Comparison of ENCODE assay signal across 25 cellular contexts in the genomic region with DNA sequence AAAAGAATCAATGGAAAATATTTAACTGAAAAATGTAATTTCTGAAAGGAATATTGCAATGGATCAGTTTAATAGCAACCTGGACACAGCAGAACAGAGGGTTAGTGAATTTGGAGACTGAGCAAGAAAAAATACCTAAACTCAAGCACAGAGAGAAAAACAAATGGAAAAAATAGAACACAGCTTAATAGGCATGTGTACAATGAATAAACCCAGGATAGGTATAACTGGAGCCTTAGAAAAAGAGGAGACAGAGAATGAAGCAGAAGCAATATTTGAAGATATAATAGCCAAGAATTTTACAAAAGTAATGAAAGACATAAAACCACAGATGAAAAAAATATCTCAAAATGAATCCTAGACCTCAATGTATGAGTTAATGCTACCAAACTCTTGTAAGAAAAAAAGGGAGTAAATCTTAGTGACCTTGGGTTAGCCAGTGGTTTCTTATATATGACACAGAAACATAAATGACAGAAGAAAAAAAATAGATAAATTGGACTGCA. TPM values are rescaled to one million over a fixed set of nuclear protein-coding genes. Genes with fewer than 3 reads are reported as not detected.
A peak's percentile ranks its signal among the peaks of the same experiment; 100 is the strongest.
DNase-seq lines count a peak whose midpoint lies in the region; ATAC-seq, FAIRE-seq and TF ChIP-seq lines count a peak whose summit lies in the region.
"Had no signal": no experiment of that assay in that cellular context is flagged by ENCODE, and none has a peak within 500 bp of the region (broad histone marks: within the 10 kb centered on the region; RNA-seq: fewer than 3 reads in every experiment).

No MANE protein-coding gene starts in this region.

- H3K9me2 ChIP-seq in SK-N-SH, result no peaks in the 10 kb centered on the region

- peaks cover 5% of the 10 kb centered on the region for H3F3A ChIP-seq in SK-N-SH (replicated peaks; ENCODE audit: insufficient read depth)

- no peak for FAIRE-seq in K562 (lab: Jason Lieb, UNC)
- FAIRE-seq: A549, GM12878 had no signal

- H3K4me1 ChIP-seq in SK-N-SH (ENCODE audit: control insufficient read depth in 1 of 2, insufficient read depth in 2 of 2, low read depth in 1 of 2, low read length in 1 of 2), result peaks cover 0 to 9% of the 10 kb centered on the region in 2 experiments; a peak in 2 of 4 replicates
- H3K4me1 ChIP-seq in BLaER1, result peaks cover 45% of the 10 kb centered on the region
- H3K4me1 ChIP-seq in KMS-11 (ENCODE audit: low read depth, poor library complexity, severe bottlenecking), result peaks cover 34% of the 10 kb centered on the region
- peaks cover 8 to 9% of the 10 kb centered on the region in 2 experiments for H3K4me1 ChIP-seq in K562 (replicated peaks in 1 of 2; ENCODE audit: control insufficient read depth in 2 of 2, insufficient read depth in 2 of 2, low read length in 2 of 2)

- no TSS peak for BruUV-seq in K562 (replicated peaks; lab: Mats Ljungman, UMichigan)

- no peak for DNase-seq in SK-N-SH
- DNase-seq in K562 (ENCODE audit: extremely low read depth in 1 of 4, low spot score in 3 of 4), result no peak
- no peak for DNase-seq in GM03348 (ENCODE audit: low spot score)
- DNase-seq in effector memory CD8-positive, alpha-beta T cell, result no peak
- DNase-seq in activated naive CD4-positive, alpha-beta T cell treated with anti-CD3 and anti-CD28 coated beads for 36 hours, result no peak
- DNase-seq: AML-193; C1 segment of cervical spinal cord; CD4-positive, alpha-beta memory T cell; CD4-positive, CD25-positive, alpha-beta regulatory T cell; CD8-positive, alpha-beta memory T cell; COR-L47; DMS 273 treated with DMSO at 0.1 percent for 48 hours; DMS153; DMS53; DMS79; EL; GF-D8 had no signal

- H3K27ac Mint-ChIP-seq in effector memory CD8-positive, alpha-beta T cell, result no peak overlapping the region
- H3K27ac Mint-ChIP-seq in activated naive CD4-positive, alpha-beta T cell treated with anti-CD3 and anti-CD28 coated beads for 36 hours, result no peak overlapping the region
- H3K27ac Mint-ChIP-seq: CD14-positive monocyte; CD4-positive, CD25-positive, alpha-beta regulatory T cell had no signal

- no peak overlapping the region for H3K9ac ChIP-seq in SK-N-SH
- no peak overlapping the region for H3K9ac ChIP-seq in BLaER1
- H3K9ac ChIP-seq in KMS-11, result no peak overlapping the region
- no peak overlapping the region for H3K9ac ChIP-seq in K562 (ENCODE audit: insufficient read depth in 1 of 2, low read depth in 2 of 2, low read length in 2 of 2)

- H3K36me3 ChIP-seq in SK-N-SH (replicated peaks in 1 of 2; ENCODE audit: control insufficient read depth in 1 of 2, insufficient read depth in 2 of 2, low read length in 1 of 2), result no peaks in the 10 kb centered on the region
- no peaks in the 10 kb centered on the region for H3K36me3 ChIP-seq in BLaER1
- H3K36me3 ChIP-seq in KMS-11 (ENCODE audit: insufficient read depth), result no peaks in the 10 kb centered on the region
- no peaks in the 10 kb centered on the region for H3K36me3 ChIP-seq in K562 (ENCODE audit: control insufficient read depth, insufficient read depth, low read length)

- no peaks in the 10 kb centered on the region for H4K20me1 ChIP-seq in SK-N-SH (ENCODE audit: insufficient read depth)
- peaks cover 14% of the 10 kb centered on the region; the same call in 1 of the 2 replicates for H4K20me1 ChIP-seq in BLaER1
- H4K20me1 ChIP-seq in KMS-11 (ENCODE audit: insufficient read depth), result no peaks in the 10 kb centered on the region
- H4K20me1 ChIP-seq in K562 (replicated peaks; ENCODE audit: control insufficient read depth, insufficient read depth, low read length), result no peaks in the 10 kb centered on the region

- TF ChIP-seq CTCF in SK-N-SH (IDR thresholded peaks at IDR 0.05) (no peak), KMS-11 (conservative IDR thresholded peaks at IDR 0.05; ENCODE audit: low read depth, low read length) (no peak), K562 (IDR thresholded peaks at IDR 0.05 in 2 of 3, conservative IDR thresholded peaks at IDR 0.05 in 1 of 3; ENCODE audit: insufficient read depth in 2 of 3, low read depth in 1 of 3, low read length in 3 of 3) (no peak)

- H3K9me3 ChIP-seq in SK-N-SH (peaks cover 7% of the 10 kb centered on the region; the same call in 1 of the 2 replicates), BLaER1 (no peaks in the 10 kb centered on the region), K562 (replicated peaks; ENCODE audit: control insufficient read depth, insufficient read depth, low read depth, low read length) (no peaks in the 10 kb centered on the region)
- H3K9me3 ChIP-seq: A549 had no signal

- no peak for TF ChIP-seq EP300 in SK-N-SH (IDR thresholded peaks at IDR 0.05; ENCODE audit: borderline replicate concordance in 1 of 2, low read depth in 1 of 2, low read length in 1 of 2)
- TF ChIP-seq EP300 in K562 (IDR thresholded peaks at IDR 0.05; ENCODE audit: low read length), result no peak

- intact Hi-C loops in K562 (cut with micrococcal nuclease), result no loop called here
- intact Hi-C loops in activated naive CD4-positive, alpha-beta T cell treated with anti-CD3 and anti-CD28 coated beads for 36 hours (cut with micrococcal nuclease), result no loop called here

- CTCF ChIA-PET in SK-N-SH (lab: Yijun Ruan, JAX), result no interaction called here
- CTCF ChIA-PET in K562 (lab: Yijun Ruan, JAX; ENCODE audit: low intra/inter-chr PET ratio), result no interaction called here
- CTCF ChIA-PET in activated naive CD4-positive, alpha-beta T cell treated with anti-CD3 and anti-CD28 coated beads for 36 hours (lab: Charles Lee), result no interaction called here

- ATAC-seq in SK-N-SH treated with all-trans-retinoic acid at 6 μM for 48 hours (no peak), K562 (no peak)
- ATAC-seq in effector memory CD8-positive, alpha-beta T cell (replicated peaks), result no peak
- ATAC-seq: A549, GM12878 had no signal

- TF ChIP-seq POLR2A in K562 (conservative IDR thresholded peaks at IDR 0.05), result no peak

- no peak overlapping the region for H3K27ac ChIP-seq in SK-N-SH (ENCODE audit: low read depth in 2 of 2, low read length in 1 of 2)
- no peak overlapping the region for H3K27ac ChIP-seq in BLaER1
- no peak overlapping the region for H3K27ac ChIP-seq in KMS-11
- no peak overlapping the region for H3K27ac ChIP-seq in K562 (ENCODE audit: extremely low read depth, low read depth, low read length)
- H3K27ac ChIP-seq: 22Rv1, A549 had no signal

- peaks cover 17% of the 10 kb centered on the region for H3K36me3 Mint-ChIP-seq in effector memory CD8-positive, alpha-beta T cell (ENCODE audit: insufficient read depth)
- peaks cover 4% of the 10 kb centered on the region for H3K36me3 Mint-ChIP-seq in activated naive CD4-positive, alpha-beta T cell treated with anti-CD3 and anti-CD28 coated beads for 36 hours (ENCODE audit: low read depth)
- H3K36me3 Mint-ChIP-seq: CD14-positive monocyte; CD4-positive, CD25-positive, alpha-beta regulatory T cell had no signal

- peaks cover 0 to 2% of the 10 kb centered on the region in 2 donors for H3K9me3 Mint-ChIP-seq in effector memory CD8-positive, alpha-beta T cell
- peaks cover 5% of the 10 kb centered on the region for H3K9me3 Mint-ChIP-seq in activated naive CD4-positive, alpha-beta T cell treated with anti-CD3 and anti-CD28 coated beads for 36 hours
- H3K9me3 Mint-ChIP-seq: CD14-positive monocyte had no signal

- no peak overlapping the region for H3K4me3 Mint-ChIP-seq in effector memory CD8-positive, alpha-beta T cell
- H3K4me3 Mint-ChIP-seq in activated naive CD4-positive, alpha-beta T cell treated with anti-CD3 and anti-CD28 coated beads for 36 hours, result no peak overlapping the region
- H3K4me3 Mint-ChIP-seq: CD14-positive monocyte; CD4-positive, alpha-beta memory T cell had no signal

- H3K79me2 ChIP-seq in SK-N-SH (ENCODE audit: insufficient read depth) (peaks cover 17% of the 10 kb centered on the region), KMS-11 (ENCODE audit: insufficient read depth, low read depth) (peaks cover 18% of the 10 kb centered on the region), K562 (ENCODE audit: control insufficient read depth, insufficient read depth, low read length) (peaks cover 19% of the 10 kb centered on the region)

- H2AFZ ChIP-seq in SK-N-SH (ENCODE audit: low read depth) (no peak overlapping the region), KMS-11 (ENCODE audit: low read depth) (no peak overlapping the region), K562 (ENCODE audit: low read depth, low read length) (no peak overlapping the region)

- no peaks in the 10 kb centered on the region for H3K9me1 ChIP-seq in K562 (ENCODE audit: control insufficient read depth, insufficient read depth, low read length)

- TF ChIP-seq RAD21 in SK-N-SH (IDR thresholded peaks at IDR 0.05; ENCODE audit: low read length) (no peak), K562 (CRISPR knock-in tag; conservative IDR thresholded peaks at IDR 0.05 in 1 of 2, IDR thresholded peaks at IDR 0.05 in 1 of 2) (no peak)

- H3K4me3 ChIP-seq in SK-N-SH (ENCODE audit: low read depth in 2 of 2, low read length in 1 of 2), result no peak overlapping the region
- no peak overlapping the region for H3K4me3 ChIP-seq in BLaER1
- H3K4me3 ChIP-seq in KMS-11 (IDR thresholded peaks at IDR 0.05; ENCODE audit: insufficient read depth, low read depth, low read length), result no peak overlapping the region
- no peak overlapping the region for H3K4me3 ChIP-seq in K562
- H3K4me3 ChIP-seq: A549, GM12878 had no signal

- POLR2A ChIA-PET in SK-N-SH (lab: Yijun Ruan, JAX), result no interaction called here
- POLR2A ChIA-PET in K562 (lab: Yijun Ruan, JAX), result no interaction called here

- H3K27me3 Mint-ChIP-seq in effector memory CD8-positive, alpha-beta T cell, result peaks cover 5 to 10% of the 10 kb centered on the region in 2 donors
- H3K27me3 Mint-ChIP-seq in activated naive CD4-positive, alpha-beta T cell treated with anti-CD3 and anti-CD28 coated beads for 36 hours (ENCODE audit: low read depth), result peaks cover 5% of the 10 kb centered on the region
- H3K27me3 Mint-ChIP-seq: B cell had no signal

- no peaks in the 10 kb centered on the region for H3K27me3 ChIP-seq in SK-N-SH (ENCODE audit: insufficient read depth)
- no peaks in the 10 kb centered on the region for H3K27me3 ChIP-seq in BLaER1
- no peaks in the 10 kb centered on the region for H3K27me3 ChIP-seq in KMS-11 (ENCODE audit: insufficient read depth, low read depth)
- no peaks in the 10 kb centered on the region for H3K27me3 ChIP-seq in K562 (ENCODE audit: control insufficient read depth in 2 of 2, insufficient read depth in 2 of 2, low read length in 2 of 2)

- in situ Hi-C loops in K562 (cut with MboI), result loop anchor here (10.0 kb wide), 1 partner anchor 1058 kb away; no protein-coding TSS in a partner anchor

- no peak overlapping the region for H3K4me2 ChIP-seq in SK-N-SH
- H3K4me2 ChIP-seq in BLaER1, result peak overlapping the region; percentile 26; the same call in 1 of the 2 replicates
- H3K4me2 ChIP-seq in KMS-11, result peak overlapping the region; percentile 79; the same call in 1 of the 2 replicates
- H3K4me2 ChIP-seq in K562 (ENCODE audit: insufficient read depth, low read length), result no peak overlapping the region
- H3K4me2 ChIP-seq: A549 had no signal

- H3K4me1 Mint-ChIP-seq in effector memory CD8-positive, alpha-beta T cell (ENCODE audit: low read depth in 2 of 2), result peaks cover 6 to 19% of the 10 kb centered on the region in 2 donors
- peaks cover 20% of the 10 kb centered on the region for H3K4me1 Mint-ChIP-seq in activated naive CD4-positive, alpha-beta T cell treated with anti-CD3 and anti-CD28 coated beads for 36 hours (ENCODE audit: low read depth)

RNA-seq across cellular contexts. Expression of a gene that starts 2.9 kb away (rescaled TPM):
- 8.0 and 9.3 TPM in 2 replicates for polyA plus RNA-seq in SK-N-SH (2012; rRNA removed)
- polyA plus RNA-seq in SK-N-SH (2012; cell fraction: cytosol; rRNA removed), result 9.1 and 10.4 TPM in 2 replicates
- polyA plus RNA-seq in SK-N-SH (2012; cell fraction: nucleus; rRNA removed), result 5.1 and 9.5 TPM in 2 replicates
- total RNA-seq in K562 (2011; cell fraction: chromatin; rRNA removed; ENCODE audit: low replicate concordance), result 29.4 and 61.1 TPM in 2 replicates
- total RNA-seq in K562 (2011; cell fraction: nucleolus; rRNA removed), result 34.9 and 39.7 TPM in 2 replicates
- 35.4 and 45.9 TPM in 2 replicates for total RNA-seq in K562 (2011; cell fraction: nucleoplasm; rRNA removed)
- total RNA-seq in K562 (2014; rRNA removed), result 57.7 and 77.6 TPM in 2 replicates
- 40.3 and 46.3 TPM in 2 replicates for total RNA-seq in K562 (2014; rRNA removed; fragmentation: Illumina TruSeq; extraction: Trizol)
- 43.7 and 47.5 TPM in 2 replicates for total RNA-seq in K562 (2015; rRNA removed; fragmentation: Illumina TruSeq; extraction: Trizol)
- total RNA-seq in K562 (2021), result 36.4 and 39.6 TPM in 2 replicates
- polyA plus RNA-seq in K562 (2011; rRNA removed), result 57.6 and 63.4 TPM in 2 replicates
- 21.2 and 30.8 TPM in 2 replicates for polyA plus RNA-seq in K562 (2011; cell fraction: cytosol; rRNA removed)
- polyA plus RNA-seq in K562 (2011; cell fraction: nucleus; rRNA removed), result 23.2 and 30.1 TPM in 2 replicates
- 30.9 and 42.9 TPM in 2 replicates for polyA plus RNA-seq in K562 (2012)
- polyA plus RNA-seq in K562 (2014; fragmentation: Illumina TruSeq; extraction: Trizol), result 39.7 and 52.9 TPM in 2 replicates
- polyA plus RNA-seq in K562 (2014; fragmentation: Nextera tagmentation; extraction: Ambion mirVana), result 1 to 10 TPM; 5.4 to 6.5 TPM
- 45.4 and 60.6 TPM in 2 replicates for polyA plus RNA-seq in K562 (2014; rRNA removed)
- polyA minus RNA-seq in K562 (2011; rRNA and poly(A)+ RNA removed), result 44.3 and 45.7 TPM in 2 replicates
- 18.0 and 26.0 TPM in 2 replicates for polyA minus RNA-seq in K562 (2011; cell fraction: cytosol; rRNA and poly(A)+ RNA removed)
- 39.7 and 46.4 TPM in 2 replicates for polyA minus RNA-seq in K562 (2011; cell fraction: nucleus; rRNA and poly(A)+ RNA removed)
- 10 to 100 TPM; 18.0 to 18.8 TPM for total RNA-seq in activated naive CD4-positive, alpha-beta T cell treated with anti-CD3 and anti-CD28 coated beads for 36 hours

Comparison
In these comparisons a context has a peak if more than half of its experiments do, and no peak if none do; other contexts are left out.
1. H3K4me2 ChIP-seq: peak in BLaER1 (single experiment) and KMS-11 (single experiment); none in SK-N-SH (single experiment) and K562 (single experiment).